15 cellular contexts compared by ENCODE assay signal in genomic region chr4:168717852-168718251, GRCh38.
DNase-seq lines count a peak whose midpoint lies in the region; ATAC-seq, FAIRE-seq and TF ChIP-seq lines count a peak whose summit lies in the region.
"Had no signal": no experiment of that assay in that cellular context is flagged by ENCODE, and none has a peak within 500 bp of the region (broad histone marks: within the 10 kb centered on the region; RNA-seq: fewer than 3 reads in every experiment).

No MANE protein-coding gene starts in this region.

- peaks cover 0 to 10% (median 2%) of the 10 kb centered on the region in 4 experiments; a peak in 4 of 7 replicates for H3K27me3 ChIP-seq in H1 (replicated peaks in 1 of 4; ENCODE audit: control insufficient read depth in 3 of 4, extremely low read depth in 1 of 4, insufficient read depth in 3 of 4, low read length in 3 of 4)
- no peaks in the 10 kb centered on the region for H3K27me3 ChIP-seq in keratinocyte (ENCODE audit: control insufficient read depth, extremely low read depth, insufficient read depth, low read length)
- H3K27me3 ChIP-seq in skeletal muscle satellite cell (ENCODE audit: control insufficient read depth, insufficient read depth, low read length), result no peaks in the 10 kb centered on the region
- H3K27me3 ChIP-seq in pancreas, result no peaks in the 10 kb centered on the region
- H3K27me3 ChIP-seq: foreskin keratinocyte, neural progenitor cell, tibial nerve had no signal

- H3K79me2 ChIP-seq in H1 (ENCODE audit: control insufficient read depth in 1 of 2, insufficient read depth in 2 of 2, low read length in 2 of 2), result no peaks in the 10 kb centered on the region
- no peaks in the 10 kb centered on the region for H3K79me2 ChIP-seq in keratinocyte (ENCODE audit: control insufficient read depth, insufficient read depth, low read length)

- H3K9me3 ChIP-seq in H1 (ENCODE audit: insufficient read depth in 2 of 2, low read depth in 1 of 2, low read length in 1 of 2) (0 out of 4 replicates have a peak, but pooled peaks cover 0 to 3% of the 10 kb centered on the region in 2 experiments), keratinocyte (ENCODE audit: control insufficient read depth, low read depth, low read length) (no peaks in the 10 kb centered on the region), skeletal muscle satellite cell (replicated peaks; ENCODE audit: low read length) (no peaks in the 10 kb centered on the region), pancreas (no peaks in the 10 kb centered on the region)
- H3K9me3 ChIP-seq: tibial nerve had no signal

- WGBS in H1 (ENCODE audit: extremely low coverage in 1 of 2, insufficient coverage in 1 of 2, insufficient read length in 1 of 2, insufficient replicate concordance in 2 of 2, low coverage in 1 of 2, low lambda C conversion rate in 2 of 2, missing lambda C conversion rate in 1 of 2), 2 experiments, result 57% methylated on average over 3 of the region's 3 CpGs; no CpG with 5 or more reads in 1 of the 2 experiments
- 35 to 46% methylated on average over 3 of the region's 3 CpGs for WGBS in pancreas, 2 donors

- H2BK12ac ChIP-seq in H1 (ENCODE audit: low read depth, low read length), result no peak overlapping the region

- H3K36me3 ChIP-seq in H1 (ENCODE audit: control insufficient read depth in 2 of 4, insufficient read depth in 4 of 4, low read length in 3 of 4), result no peaks in the 10 kb centered on the region
- no peaks in the 10 kb centered on the region for H3K36me3 ChIP-seq in keratinocyte (ENCODE audit: control insufficient read depth in 2 of 2, extremely low read depth in 1 of 2, insufficient read depth in 2 of 2, low read length in 2 of 2)
- H3K36me3 ChIP-seq in skeletal muscle satellite cell (ENCODE audit: insufficient read depth, low read length), result peaks cover 50% of the 10 kb centered on the region
- H3K36me3 ChIP-seq in pancreas, result no peaks in the 10 kb centered on the region
- H3K36me3 ChIP-seq: tibial nerve had no signal

- no peak for TF ChIP-seq CTCF in H1 (IDR thresholded peaks at IDR 0.05; ENCODE audit: control extremely low read depth in 1 of 3, insufficient read depth in 1 of 3, low read depth in 1 of 3, low read length in 3 of 3)
- no peak for TF ChIP-seq CTCF in keratinocyte (optimal IDR thresholded peaks at IDR 0.05 in 1 of 3, IDR thresholded peaks at IDR 0.05 in 1 of 3, conservative IDR thresholded peaks at IDR 0.05 in 1 of 3; ENCODE audit: extremely low read depth in 1 of 3, insufficient read depth in 2 of 3, low read length in 3 of 3)
- TF ChIP-seq CTCF in pancreas (IDR thresholded peaks at IDR 0.05), result no peak

- no peak overlapping the region for H4K8ac ChIP-seq in H1 (ENCODE audit: extremely low read depth, insufficient read depth, low read length)

- H3K56ac ChIP-seq in H1 (replicated peaks; ENCODE audit: insufficient read length, low read depth, low read length), result no peak overlapping the region

- TF ChIP-seq EP300 in H1 (IDR thresholded peaks at IDR 0.05; ENCODE audit: borderline replicate concordance in 1 of 2, low read depth in 2 of 2, low read length in 2 of 2), result no peak

- no peaks in the 10 kb centered on the region for H3K23me2 ChIP-seq in H1 (ENCODE audit: low read depth, low read length)

- H3K14ac ChIP-seq in H1 (ENCODE audit: insufficient read length), result no peak overlapping the region

- no peak overlapping the region for H4K91ac ChIP-seq in H1 (replicated peaks; ENCODE audit: insufficient read length, low read length)

- H2BK120ac ChIP-seq in H1 (replicated peaks; ENCODE audit: low read depth, low read length), result no peak overlapping the region

- CTCF ChIA-PET in H1 (lab: Charles Lee; ENCODE audit: partially characterized antibody), result interaction anchor here (1.0 to 1.5 kb wide), 2 partner anchors 116 to 204 kb away, joined by 3 read pairs; no protein-coding TSS in a partner anchor

- peaks cover 0 to 3% (median 0%) of the 10 kb centered on the region in 4 experiments; a peak in 2 of 7 replicates for H3K4me1 ChIP-seq in H1 (replicated peaks in 1 of 4; ENCODE audit: control insufficient read depth in 3 of 4, insufficient read depth in 4 of 4, low read length in 3 of 4)
- H3K4me1 ChIP-seq in keratinocyte (ENCODE audit: control insufficient read depth, extremely low read depth, insufficient read depth, low read length), result peaks cover 3% of the 10 kb centered on the region
- peaks cover 46% of the 10 kb centered on the region for H3K4me1 ChIP-seq in skeletal muscle satellite cell (ENCODE audit: control insufficient read depth, insufficient read depth, low read length)
- no peaks in the 10 kb centered on the region for H3K4me1 ChIP-seq in pancreas
- H3K4me1 ChIP-seq: foreskin keratinocyte had no signal

- ATAC-seq in HG02852 (IDR thresholded peaks at IDR 0.05; ENCODE audit: unreplicated experiment) (no peak), pancreas (no peak)
- ATAC-seq: foreskin keratinocyte had no signal

- no peak overlapping the region for H3K4me2 ChIP-seq in H1 (ENCODE audit: insufficient read depth in 1 of 2, low read depth in 2 of 2, low read length in 2 of 2)
- no peak overlapping the region for H3K4me2 ChIP-seq in keratinocyte (ENCODE audit: control insufficient read depth, extremely low read depth, insufficient read depth, low read depth, low read length)
- H3K4me2 ChIP-seq in skeletal muscle satellite cell (ENCODE audit: low read length), result no peak overlapping the region
- H3K4me2 ChIP-seq: neural progenitor cell had no signal

- no peak overlapping the region for H3K27ac ChIP-seq in H1 (ENCODE audit: low read depth, low read length)
- no peak overlapping the region for H3K27ac ChIP-seq in keratinocyte (ENCODE audit: control insufficient read depth, insufficient read depth, low read length)
- H3K27ac ChIP-seq in pancreas, result no peak overlapping the region
- H3K27ac ChIP-seq: foreskin keratinocyte, neural progenitor cell had no signal

- FAIRE-seq in H1 (lab: Jason Lieb, UNC) (no peak), keratinocyte (lab: Jason Lieb, UNC) (peak; percentile 41), pancreas (lab: Jason Lieb, UNC) (no peak)

- H2AFZ ChIP-seq in H1 (ENCODE audit: low read length) (no peak overlapping the region), keratinocyte (ENCODE audit: control insufficient read depth, low read length) (no peak overlapping the region)
- H2AFZ ChIP-seq: neural progenitor cell had no signal

- H3K9me1 ChIP-seq in keratinocyte (ENCODE audit: control insufficient read depth, extremely low read depth, insufficient read depth, low read length), result no peaks in the 10 kb centered on the region

- no peak overlapping the region for H3K4ac ChIP-seq in H1 (replicated peaks; ENCODE audit: insufficient read length, low read depth, low read length)

- H3K79me1 ChIP-seq in H1 (ENCODE audit: low read depth, low read length), result no peaks in the 10 kb centered on the region

- no peak overlapping the region for H3K23ac ChIP-seq in H1 (ENCODE audit: insufficient read length)

- no peak for TF ChIP-seq RAD21 in H1 (IDR thresholded peaks at IDR 0.05 in 1 of 2, conservative IDR thresholded peaks at IDR 0.05 in 1 of 2; ENCODE audit: low read depth in 2 of 2, low read length in 2 of 2)

- H2BK15ac ChIP-seq in H1 (ENCODE audit: low read length), result 0 out of 2 replicates have a peak overlapping the region, but pooled peaks have one; percentile 21

- POLR2A ChIA-PET in H1 (lab: Charles Lee; ENCODE audit: partially characterized antibody), result no interaction called here

- H3K4me3 ChIP-seq in H1 (ENCODE audit: extremely low read depth in 1 of 4, insufficient read depth in 2 of 4, low read depth in 3 of 4, low read length in 4 of 4) (no peak overlapping the region), keratinocyte (ENCODE audit: control insufficient read depth in 2 of 3, extremely low read depth in 1 of 3, insufficient read depth in 2 of 3, low read depth in 1 of 3, low read length in 3 of 3) (no peak overlapping the region), skeletal muscle satellite cell (ENCODE audit: low read length) (no peak overlapping the region), pancreas (no peak overlapping the region)
- H3K4me3 ChIP-seq: neural progenitor cell, tibial nerve had no signal

- no peak overlapping the region for H2BK5ac ChIP-seq in H1 (ENCODE audit: low read depth, low read length)

- intact Hi-C loops in pancreas (cut with DNase I), result loop anchor here in 1 of 3 donors (10.0 kb wide), 1 partner anchor 197 kb away; no protein-coding TSS in a partner anchor

- dilution Hi-C loops in keratinocyte (cut with MboI; ENCODE audit: extremely low pct_ligation_motif_present, low sequenced_read_pairs), result no loop called here

- DNase-seq in HT1080 (ENCODE audit: low read depth) (peak; percentile 15), H1 (ENCODE audit: low read depth in 1 of 2, low spot score in 2 of 2) (no peak), keratinocyte (ENCODE audit: low read depth, low spot score) (no peak), pancreas (no peak), HT-29 (ENCODE audit: low spot score) (no peak)
- DNase-seq in activated CD4-positive, alpha-beta T cell treated with anti-CD3 and anti-CD28 coated beads for 4 hours, result no peak
- DNase-seq: activated B cell treated with CpG ODN at 0.5 μM for 24 hours; activated CD8-positive, alpha-beta memory T cell treated with anti-CD3 and anti-CD28 coated beads, Interleukin-2, amount 50 U/mL, for 48 hours; foreskin keratinocyte; HFFc6; OCI-M1 had no signal

- H4K20me1 ChIP-seq in H1 (replicated peaks in 1 of 2; ENCODE audit: control insufficient read depth in 1 of 2, insufficient read depth in 2 of 2, low read length in 2 of 2) (no peaks in the 10 kb centered on the region), keratinocyte (ENCODE audit: control insufficient read depth, extremely low read depth, insufficient read depth, low read length) (no peaks in the 10 kb centered on the region)

- H2AK5ac ChIP-seq in H1 (ENCODE audit: low read depth, low read length), result no peak overlapping the region

- H4K5ac ChIP-seq in H1 (ENCODE audit: insufficient read length, low read depth, low read length), result no peak overlapping the region

- no peak overlapping the region for H3K18ac ChIP-seq in H1 (ENCODE audit: extremely low read depth, low read length)

- TF ChIP-seq POLR2A in H1 (IDR thresholded peaks at IDR 0.05; ENCODE audit: control extremely low read depth in 1 of 2, low read depth in 2 of 2, low read length in 2 of 2), result no peak

- no peak overlapping the region for H2BK20ac ChIP-seq in H1 (ENCODE audit: low read length)

- H3K9ac ChIP-seq in H1 (replicated peaks in 1 of 4; ENCODE audit: extremely low read depth in 1 of 4, low read depth in 3 of 4, low read length in 3 of 4) (no peak overlapping the region), keratinocyte (ENCODE audit: control insufficient read depth, extremely low read depth, insufficient read depth, low read length) (no peak overlapping the region), skeletal muscle satellite cell (ENCODE audit: low read depth, low read length) (peak overlapping the region; percentile 74)
- H3K9ac ChIP-seq: neural progenitor cell had no signal

TF ChIP-seq in H1, 55 proteins besides CTCF, POLR2A, EP300 and RAD21 (continues in another document):
- TF ChIP-seq RXRA (IDR thresholded peaks at IDR 0.05; ENCODE audit: insufficient read depth, low read depth, low read length), result no peak
- TF ChIP-seq SRF (IDR thresholded peaks at IDR 0.05; ENCODE audit: low read depth, low read length), result no peak
- TF ChIP-seq TCF12 (IDR thresholded peaks at IDR 0.05; ENCODE audit: low read depth, low read length), result no peak
- no peak for TF ChIP-seq MAX (IDR thresholded peaks at IDR 0.05)
